In genomic region chr4:183240581-183241321, GRCh38 we compare ENCODE assay signal across 12 cellular contexts.
DNase-seq lines count a peak whose midpoint lies in the region; ATAC-seq and TF ChIP-seq lines count a peak whose summit lies in the region.
"Had no signal": no experiment of that assay in that cellular context is flagged by ENCODE, and none has a peak within 500 bp of the region (broad histone marks: within the 10 kb centered on the region; RNA-seq: fewer than 3 reads in every experiment).

No MANE protein-coding gene starts in this region.

- no peaks in the 10 kb centered on the region for H3F3A ChIP-seq in GM23338 (replicated peaks; ENCODE audit: low read depth)

- no peak overlapping the region for H3K9ac ChIP-seq in iPS-20b (ENCODE audit: low read depth, low read length)

- TF ChIP-seq POLR2A in gastrocnemius medialis (IDR thresholded peaks at IDR 0.05): no peak

- no peaks in the 10 kb centered on the region for H3K9me3 Mint-ChIP-seq in GM23338
- H3K9me3 Mint-ChIP-seq in progenitor cell of endocrine pancreas (ENCODE audit: low read depth): peaks cover 13% of the 10 kb centered on the region

- intact Hi-C loops in gastrocnemius medialis (cut with DNase I; ENCODE audit: low total_unique reads): no loop called here

- H3K4me1 Mint-ChIP-seq in GM23338: peaks cover 54% of the 10 kb centered on the region
- H3K4me1 Mint-ChIP-seq in progenitor cell of endocrine pancreas (ENCODE audit: low read depth): peaks cover 52% of the 10 kb centered on the region

- H3K27me3 ChIP-seq in GM23338 (ENCODE audit: insufficient read depth) (no peaks in the 10 kb centered on the region), WERI-Rb-1 (ENCODE audit: insufficient read depth, low read depth, severe bottlenecking) (no peaks in the 10 kb centered on the region), iPS-20b (ENCODE audit: insufficient read depth, low read length) (no peaks in the 10 kb centered on the region), gastrocnemius medialis (no peaks in the 10 kb centered on the region)
- H3K27me3 ChIP-seq: neutrophil had no signal

- ATAC-seq in GM23338 (peak; percentile 67), gastrocnemius medialis (no peak)

- in situ Hi-C loops in gastrocnemius medialis (cut with MboI; ENCODE audit: low sequenced_read_pairs in 4 of 4): no loop called here

- TF ChIP-seq CTCF in GM23338 (conservative IDR thresholded peaks at IDR 0.05; ENCODE audit: low read depth in 2 of 2) (no peak), WERI-Rb-1 (IDR thresholded peaks at IDR 0.05; ENCODE audit: low read depth, low read length) (no peak), progenitor cell of endocrine pancreas (IDR thresholded peaks at IDR 0.05; ENCODE audit: unreplicated experiment) (no peak), gastrocnemius medialis (IDR thresholded peaks at IDR 0.05 in 4 of 5, conservative IDR thresholded peaks at IDR 0.05 in 1 of 5) (no peak)

- H3K9me2 ChIP-seq in GM23338 (ENCODE audit: insufficient read depth): no peaks in the 10 kb centered on the region

- H2AFZ ChIP-seq in GM23338: no peak overlapping the region

- H3K4me3 Mint-ChIP-seq in GM23338 (no peak overlapping the region), progenitor cell of endocrine pancreas (ENCODE audit: low read depth) (peak overlapping the region; percentile 9)

- no peaks in the 10 kb centered on the region for H3K36me3 ChIP-seq in GM23338 (ENCODE audit: insufficient read depth)
- no peaks in the 10 kb centered on the region for H3K36me3 ChIP-seq in WERI-Rb-1
- H3K36me3 ChIP-seq in iPS-20b (ENCODE audit: insufficient read depth, low read depth, low read length): peaks cover 58% of the 10 kb centered on the region
- peaks cover 0 to 4% of the 10 kb centered on the region in 2 donors for H3K36me3 ChIP-seq in gastrocnemius medialis
- H3K36me3 ChIP-seq: neutrophil had no signal

- DNase-seq in GM23338 (ENCODE audit: low spot score) (peak; percentile 47), WERI-Rb-1 (peak; percentile 93), progenitor cell of endocrine pancreas (ENCODE audit: low spot score, unreplicated experiment) (no peak), pons (ENCODE audit: low spot score) (no peak), middle frontal gyrus (ENCODE audit: extremely low spot score, low spot score) (no peak), gastrocnemius medialis (no peak)
- DNase-seq in stimulated activated CD4-positive, alpha-beta T cell treated with anti-CD3 and anti-CD28 coated beads, Interleukin-1b, Interleukin-23, amount 100 ng/mL, for 48 hours: no peak
- DNase-seq: DMS79 had no signal

- no peak overlapping the region for H3K4me3 ChIP-seq in GM23338
- peak overlapping the region; percentile 15 for H3K4me3 ChIP-seq in WERI-Rb-1 (ENCODE audit: low read depth, low read length)
- no peak overlapping the region for H3K4me3 ChIP-seq in iPS-20b (ENCODE audit: low read length)
- H3K4me3 ChIP-seq in gastrocnemius medialis: no peak overlapping the region
- H3K4me3 ChIP-seq: HAP-1, SK-N-MC had no signal

- peak overlapping the region; percentile 15; the same call in 1 of the 2 replicates for H3K4me2 ChIP-seq in GM23338

- no peaks in the 10 kb centered on the region for H4K20me1 ChIP-seq in GM23338 (replicated peaks; ENCODE audit: insufficient read depth)

- H3K27me3 Mint-ChIP-seq in GM23338 (ENCODE audit: insufficient read depth, low read depth, poor library complexity) (no peaks in the 10 kb centered on the region), progenitor cell of endocrine pancreas (no peaks in the 10 kb centered on the region)

- H3K79me2 ChIP-seq in GM23338 (replicated peaks; ENCODE audit: insufficient read depth): peaks cover 7% of the 10 kb centered on the region; the same call in 1 of the 2 replicates

- peaks cover 51% of the 10 kb centered on the region for H3K36me3 Mint-ChIP-seq in GM23338 (ENCODE audit: low read depth)
- peaks cover 31% of the 10 kb centered on the region for H3K36me3 Mint-ChIP-seq in progenitor cell of endocrine pancreas (ENCODE audit: insufficient read depth)

- H3K27ac Mint-ChIP-seq in GM23338: peak overlapping the region; percentile 74; the same call in 1 of the 2 replicates
- peak overlapping the region; percentile 87 for H3K27ac Mint-ChIP-seq in progenitor cell of endocrine pancreas

- peak overlapping the region; percentile 43 for H3K27ac ChIP-seq in GM23338 (ENCODE audit: low read depth)
- H3K27ac ChIP-seq in WERI-Rb-1: peak overlapping the region; percentile 80
- peak overlapping the region; percentile 18 for H3K27ac ChIP-seq in iPS-20b (ENCODE audit: low read length)
- H3K27ac ChIP-seq in gastrocnemius medialis: no peak overlapping the region
- H3K27ac ChIP-seq: neutrophil, SK-N-MC had no signal

- H3K4me1 ChIP-seq in GM23338 (ENCODE audit: insufficient read depth) (peaks cover 36% of the 10 kb centered on the region), iPS-20b (ENCODE audit: insufficient read depth, low read length) (peaks cover 43% of the 10 kb centered on the region), gastrocnemius medialis (no peaks in the 10 kb centered on the region)

- H3K9me3 ChIP-seq in WERI-Rb-1 (ENCODE audit: severe bottlenecking) (peaks cover 9% of the 10 kb centered on the region), iPS-20b (ENCODE audit: insufficient read depth, low read depth, low read length) (no peaks in the 10 kb centered on the region; the same call in 1 of the 2 replicates), gastrocnemius medialis (no peaks in the 10 kb centered on the region)
- H3K9me3 ChIP-seq: neutrophil had no signal

TF ChIP-seq in GM23338, 12 proteins besides CTCF, POLR2A, EP300 and RAD21 (continues in another document):
- no peak for TF ChIP-seq ZNF462 (CRISPR knock-in tag; IDR thresholded peaks at IDR 0.05)

Comparison
In these comparisons a context has a peak if more than half of its experiments do, and no peak if none do; other contexts are left out.
1. DNase-seq: peak in GM23338 (single experiment) and WERI-Rb-1 (single experiment); none in progenitor cell of endocrine pancreas (single experiment), pons (single experiment), middle frontal gyrus (single experiment), gastrocnemius medialis (0 of 2) and stimulated activated CD4-positive, alpha-beta T cell treated with anti-CD3 and anti-CD28 coated beads, Interleukin-1b, Interleukin-23, amount 100 ng/mL, for 48 hours (single experiment).
2. H3K27ac ChIP-seq: peak in GM23338 (single experiment), WERI-Rb-1 (single experiment) and iPS-20b (single experiment); none in gastrocnemius medialis (0 of 4).